In the genomic region with DNA sequence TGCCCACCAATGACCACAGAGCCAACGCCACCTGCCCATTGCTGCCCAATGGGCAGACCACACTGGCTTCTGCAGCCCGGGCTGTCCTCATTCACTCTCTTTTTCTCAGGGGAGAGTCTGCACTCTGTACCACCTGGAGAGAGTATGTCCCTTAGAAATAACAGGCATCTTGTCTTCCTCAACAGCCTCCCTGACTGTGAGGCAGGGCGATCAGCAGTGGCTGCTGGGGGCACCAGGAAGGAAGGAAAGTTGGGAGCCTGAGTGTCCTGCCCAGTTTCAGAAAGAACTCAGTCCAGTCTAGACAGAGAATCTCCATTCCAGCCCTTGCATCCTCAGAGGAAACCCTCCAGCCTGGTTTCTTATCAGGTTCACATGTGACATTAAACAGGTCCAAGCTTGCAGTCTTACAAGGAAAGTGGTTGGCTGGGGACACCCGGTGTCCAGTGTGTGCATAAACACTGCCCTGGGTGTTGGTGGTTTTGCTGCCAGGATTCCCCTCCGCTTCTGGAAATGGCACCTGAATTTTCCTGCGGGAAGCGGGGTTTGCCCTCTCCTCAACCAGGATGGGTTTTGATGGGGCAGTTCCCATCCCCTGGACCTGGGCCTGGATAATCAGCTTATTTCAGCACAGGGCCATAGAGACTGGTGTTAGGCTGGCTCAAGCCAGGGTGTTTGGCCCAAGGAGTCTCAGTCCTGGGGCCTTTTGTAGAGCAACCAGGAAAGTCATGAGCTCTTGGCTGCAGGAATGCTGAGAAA, we compare ENCODE assay signal across 1 cellular context.
TF ChIP-seq lines count a peak whose summit lies in the region.

No MANE protein-coding gene starts in this region.

TF ChIP-seq in H1, 55 proteins besides CTCF, POLR2A, EP300 and RAD21 (continued from another document):
- TF ChIP-seq TCF12 (IDR thresholded peaks at IDR 0.05; ENCODE audit: low read depth, low read length) (no peak), EGR1 (IDR thresholded peaks at IDR 0.05; ENCODE audit: borderline replicate concordance, low read depth, low read length) (no peak), EZH2 (IDR thresholded peaks at IDR 0.05; ENCODE audit: low read depth, low read length, severe bottlenecking) (no peak), CHD1 (IDR thresholded peaks at IDR 0.05; ENCODE audit: low read depth, low read length) (no peak), YY1 (IDR thresholded peaks at IDR 0.05; ENCODE audit: low read depth, low read length) (no peak)
- TF ChIP-seq, protein P1, sequence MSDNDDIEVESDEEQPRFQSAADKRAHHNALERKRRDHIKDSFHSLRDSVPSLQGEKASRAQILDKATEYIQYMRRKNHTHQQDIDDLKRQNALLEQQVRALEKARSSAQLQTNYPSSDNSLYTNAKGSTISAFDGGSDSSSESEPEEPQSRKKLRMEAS (IDR thresholded peaks at IDR 0.05), result no peak
- TF ChIP-seq, protein P2, sequence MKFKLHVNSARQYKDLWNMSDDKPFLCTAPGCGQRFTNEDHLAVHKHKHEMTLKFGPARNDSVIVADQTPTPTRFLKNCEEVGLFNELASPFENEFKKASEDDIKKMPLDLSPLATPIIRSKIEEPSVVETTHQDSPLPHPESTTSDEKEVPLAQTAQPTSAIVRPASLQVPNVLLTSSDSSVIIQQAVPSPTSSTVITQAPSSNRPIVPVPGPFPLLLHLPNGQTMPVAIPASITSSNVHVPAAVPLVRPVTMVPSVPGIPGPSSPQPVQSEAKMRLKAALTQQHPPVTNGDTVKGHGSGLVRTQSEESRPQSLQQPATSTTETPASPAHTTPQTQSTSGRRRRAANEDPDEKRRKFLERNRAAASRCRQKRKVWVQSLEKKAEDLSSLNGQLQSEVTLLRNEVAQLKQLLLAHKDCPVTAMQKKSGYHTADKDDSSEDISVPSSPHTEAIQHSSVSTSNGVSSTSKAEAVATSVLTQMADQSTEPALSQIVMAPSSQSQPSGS (IDR thresholded peaks at IDR 0.05; ENCODE audit: low read length), result no peak
